20 cellular contexts compared by ENCODE assay signal in genomic region chr2:187188783-187189631, GRCh38.
DNase-seq lines count a peak whose midpoint lies in the region; ATAC-seq and TF ChIP-seq lines count a peak whose summit lies in the region.
"Had no signal": no experiment of that assay in that cellular context is flagged by ENCODE, and none has a peak within 500 bp of the region (broad histone marks: within the 10 kb centered on the region; RNA-seq: fewer than 3 reads in every experiment).

No MANE protein-coding gene starts in this region.

- H3K27ac ChIP-seq in brain microvascular endothelial cell, result peak overlapping the region; percentile 21

- peaks cover 21% of the 10 kb centered on the region for H3K4me1 ChIP-seq in neuron (ENCODE audit: insufficient read depth, low read length)
- H3K4me1 ChIP-seq: HAP-1 had no signal

- H3K27me3 ChIP-seq in brain microvascular endothelial cell (replicated peaks) (no peaks in the 10 kb centered on the region), neuron (ENCODE audit: insufficient read depth, low read length) (no peaks in the 10 kb centered on the region)

- intact Hi-C loops in left ventricle myocardium superior (cut with micrococcal nuclease), result no loop called here

- H3K9me3 ChIP-seq in neuron (ENCODE audit: low read length), result no peaks in the 10 kb centered on the region
- H3K9me3 ChIP-seq: HAP-1 had no signal

- no peaks in the 10 kb centered on the region for H3K36me3 Mint-ChIP-seq in WTC11
- H3K36me3 Mint-ChIP-seq: CD8-positive, alpha-beta memory T cell; IgD-negative memory B cell had no signal

- H3K4me3 ChIP-seq in brain microvascular endothelial cell (ENCODE audit: low read depth, low read length) (no peak overlapping the region), neuron (ENCODE audit: low read length) (no peak overlapping the region)
- H3K4me3 ChIP-seq: HAP-1 had no signal

- TF ChIP-seq CTCF in brain microvascular endothelial cell (IDR thresholded peaks at IDR 0.05; ENCODE audit: low read depth, low read length, missing control alignments) (no peak), WTC11 (IDR thresholded peaks at IDR 0.05) (no peak)

- H3K27ac Mint-ChIP-seq in WTC11, result no peak overlapping the region
- H3K27ac Mint-ChIP-seq: CD8-positive, alpha-beta memory T cell; IgD-negative memory B cell had no signal

- peak overlapping the region; percentile 2 for H2AFZ ChIP-seq in neuron (ENCODE audit: low read depth, low read length)

- DNase-seq in M059J (ENCODE audit: low read depth) (peak; percentile 2), brain microvascular endothelial cell (no peak), WTC11 (ENCODE audit: low spot score) (no peak), left ventricle myocardium superior (no peak)
- DNase-seq in activated CD8-positive, alpha-beta memory T cell treated with anti-CD3 and anti-CD28 coated beads, Interleukin-2, amount 50 U/mL, for 4 hours, result no peak
- DNase-seq: ACHN; C1 segment of cervical spinal cord; CD8-positive, alpha-beta memory T cell; DMS53; Karpas-422; MM.1S; NCI-H1092; NCI-H1694 treated with DMSO at 0.1 percent for 48 hours; NCI-H446 had no signal

- H3K27me3 Mint-ChIP-seq in WTC11 (ENCODE audit: low read depth), result no peaks in the 10 kb centered on the region
- H3K27me3 Mint-ChIP-seq: CD8-positive, alpha-beta memory T cell; IgD-negative memory B cell had no signal

- H3K4me1 Mint-ChIP-seq in WTC11, result no peaks in the 10 kb centered on the region
- H3K4me1 Mint-ChIP-seq: CD8-positive, alpha-beta memory T cell; IgD-negative memory B cell had no signal

- no peaks in the 10 kb centered on the region for H3K9me3 Mint-ChIP-seq in WTC11
- H3K9me3 Mint-ChIP-seq: IgD-negative memory B cell had no signal

- H3K4me3 Mint-ChIP-seq in WTC11, result no peak overlapping the region
- H3K4me3 Mint-ChIP-seq: CD8-positive, alpha-beta memory T cell; IgD-negative memory B cell had no signal

- CTCF ChIA-PET in WTC11 (lab: Charles Lee), result no interaction called here

- in situ Hi-C loops in brain microvascular endothelial cell (cut with HindIII; ENCODE audit: low pct_ligation_motif_present, low sequenced_read_pairs), result no loop called here

- POLR2A ChIA-PET in WTC11 (lab: Charles Lee), result no interaction called here

- peak; percentile 55 for ATAC-seq in GM18861 (IDR thresholded peaks at IDR 0.05; ENCODE audit: unreplicated experiment)
- ATAC-seq in WTC11, result no peak
- ATAC-seq in left ventricle myocardium superior, result no peak
- no peak for ATAC-seq in GM18868 (IDR thresholded peaks at IDR 0.05; ENCODE audit: unreplicated experiment)
- ATAC-seq: Right ventricle myocardium inferior had no signal

- H3K36me3 ChIP-seq in brain microvascular endothelial cell (replicated peaks), result no peaks in the 10 kb centered on the region
- H3K36me3 ChIP-seq in neuron (ENCODE audit: insufficient read depth, low read length), result no peaks in the 10 kb centered on the region
- H3K36me3 ChIP-seq: HAP-1 had no signal

TF ChIP-seq in WTC11, 78 proteins besides CTCF, POLR2A, EP300 and RAD21:
- TF ChIP-seq GABPB1 (CRISPR knock-in tag; IDR thresholded peaks at IDR 0.05) (no peak), HMGA2 (CRISPR knock-in tag; IDR thresholded peaks at IDR 0.05) (no peak), MLX (CRISPR knock-in tag; IDR thresholded peaks at IDR 0.05) (no peak), OVOL2 (CRISPR knock-in tag; IDR thresholded peaks at IDR 0.05; ENCODE audit: borderline replicate concordance) (no peak), ELF4 (CRISPR knock-in tag; IDR thresholded peaks at IDR 0.05; ENCODE audit: low read depth) (no peak), RELA (CRISPR knock-in tag; IDR thresholded peaks at IDR 0.05; ENCODE audit: borderline replicate concordance) (no peak), ZNF138 (CRISPR knock-in tag; conservative IDR thresholded peaks at IDR 0.05) (no peak), EMX1 (CRISPR knock-in tag; IDR thresholded peaks at IDR 0.05) (no peak), CDX4 (CRISPR knock-in tag; IDR thresholded peaks at IDR 0.05; ENCODE audit: borderline replicate concordance) (no peak)
- TF ChIP-seq, protein P1, sequence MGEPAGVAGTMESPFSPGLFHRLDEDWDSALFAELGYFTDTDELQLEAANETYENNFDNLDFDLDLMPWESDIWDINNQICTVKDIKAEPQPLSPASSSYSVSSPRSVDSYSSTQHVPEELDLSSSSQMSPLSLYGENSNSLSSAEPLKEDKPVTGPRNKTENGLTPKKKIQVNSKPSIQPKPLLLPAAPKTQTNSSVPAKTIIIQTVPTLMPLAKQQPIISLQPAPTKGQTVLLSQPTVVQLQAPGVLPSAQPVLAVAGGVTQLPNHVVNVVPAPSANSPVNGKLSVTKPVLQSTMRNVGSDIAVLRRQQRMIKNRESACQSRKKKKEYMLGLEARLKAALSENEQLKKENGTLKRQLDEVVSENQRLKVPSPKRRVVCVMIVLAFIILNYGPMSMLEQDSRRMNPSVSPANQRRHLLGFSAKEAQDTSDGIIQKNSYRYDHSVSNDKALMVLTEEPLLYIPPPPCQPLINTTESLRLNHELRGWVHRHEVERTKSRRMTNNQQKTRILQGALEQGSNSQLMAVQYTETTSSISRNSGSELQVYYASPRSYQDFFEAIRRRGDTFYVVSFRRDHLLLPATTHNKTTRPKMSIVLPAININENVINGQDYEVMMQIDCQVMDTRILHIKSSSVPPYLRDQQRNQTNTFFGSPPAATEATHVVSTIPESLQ (CRISPR knock-in tag; IDR thresholded peaks at IDR 0.05), result no peak
- TF ChIP-seq, protein P2, sequence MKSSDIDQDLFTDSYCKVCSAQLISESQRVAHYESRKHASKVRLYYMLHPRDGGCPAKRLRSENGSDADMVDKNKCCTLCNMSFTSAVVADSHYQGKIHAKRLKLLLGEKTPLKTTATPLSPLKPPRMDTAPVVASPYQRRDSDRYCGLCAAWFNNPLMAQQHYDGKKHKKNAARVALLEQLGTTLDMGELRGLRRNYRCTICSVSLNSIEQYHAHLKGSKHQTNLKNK (CRISPR knock-in tag; IDR thresholded peaks at IDR 0.05), result no peak
